19 cellular contexts compared by ENCODE assay signal in the genomic region with DNA sequence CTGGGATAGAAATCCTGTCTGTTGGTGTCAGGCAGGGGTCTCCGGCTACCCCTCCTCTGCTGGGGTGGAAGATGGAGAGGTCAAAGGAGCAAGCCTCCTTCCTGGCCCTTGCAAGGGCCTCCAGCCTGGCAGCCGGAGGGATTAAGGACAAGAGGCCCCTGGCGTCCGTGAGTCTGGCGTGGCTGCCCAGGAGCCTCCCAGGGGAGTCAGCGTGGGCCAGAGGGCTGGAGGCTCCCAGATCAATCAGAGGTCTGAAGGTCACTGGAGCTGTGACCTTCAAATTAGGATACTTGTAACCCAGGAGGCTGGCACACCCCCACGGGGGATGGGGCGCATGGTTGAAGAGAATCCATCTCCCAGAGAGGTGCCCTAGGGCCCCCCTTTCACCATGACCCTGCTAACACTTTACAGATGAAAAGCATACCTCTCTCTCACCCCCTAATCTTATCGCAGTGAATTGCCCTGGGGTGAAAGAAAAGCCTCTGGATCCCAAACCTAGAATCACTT. TPM values are rescaled to one million over a fixed set of nuclear protein-coding genes. Genes with fewer than 3 reads are reported as not detected.
DNase-seq lines count a peak whose midpoint lies in the region; ATAC-seq and TF ChIP-seq lines count a peak whose summit lies in the region.
"Had no signal": no experiment of that assay in that cellular context is flagged by ENCODE, and none has a peak within 500 bp of the region (broad histone marks: within the 10 kb centered on the region; RNA-seq: fewer than 3 reads in every experiment).

No MANE protein-coding gene starts in this region.

- no peak overlapping the region for H4K12ac ChIP-seq in trophoblast cell (ENCODE audit: low read depth, low read length)

- peaks cover 8% of the 10 kb centered on the region for H3K36me3 Mint-ChIP-seq in glutamatergic neuron (ENCODE audit: unreplicated experiment)
- H3K36me3 Mint-ChIP-seq in activated T-helper 17 cell treated with anti-CD3 and anti-CD28 coated beads, Interleukin-2, amount 50 U/mL, for 72 hours (ENCODE audit: low read depth) = no peaks in the 10 kb centered on the region
- H3K36me3 Mint-ChIP-seq: CD14-positive monocyte; CD8-positive, alpha-beta T cell had no signal

- H3K27me3 Mint-ChIP-seq in glutamatergic neuron (ENCODE audit: unreplicated experiment) = no peaks in the 10 kb centered on the region
- no peaks in the 10 kb centered on the region for H3K27me3 Mint-ChIP-seq in activated T-helper 17 cell treated with anti-CD3 and anti-CD28 coated beads, Interleukin-2, amount 50 U/mL, for 72 hours

- H2BK5ac ChIP-seq in trophoblast cell (ENCODE audit: low read depth, low read length, poor library complexity) = no peak overlapping the region

- no peaks in the 10 kb centered on the region for H3K79me1 ChIP-seq in trophoblast cell (ENCODE audit: low read length)

- no peaks in the 10 kb centered on the region for H3K27me3 ChIP-seq in BLaER1 treated with 17β-estradiol and CSF1 and Interleukin-3, amounts not matched to agents 10 nM and 100 nM
- H3K27me3 ChIP-seq in NT2/D1 (ENCODE audit: insufficient read depth, insufficient read length) (no peaks in the 10 kb centered on the region), trophoblast cell (ENCODE audit: insufficient read depth, low read length) (no peaks in the 10 kb centered on the region)

- H4K8ac ChIP-seq in trophoblast cell (ENCODE audit: low read depth, low read length) = no peak overlapping the region

- no peak overlapping the region for H3K4me3 Mint-ChIP-seq in glutamatergic neuron (ENCODE audit: unreplicated experiment)
- H3K4me3 Mint-ChIP-seq in activated T-helper 17 cell treated with anti-CD3 and anti-CD28 coated beads, Interleukin-2, amount 50 U/mL, for 72 hours = no peak overlapping the region
- H3K4me3 Mint-ChIP-seq: CD14-positive monocyte; CD8-positive, alpha-beta T cell; GM23338; H9 had no signal

- H3K79me2 ChIP-seq in trophoblast cell (ENCODE audit: control insufficient read depth, insufficient read depth, low read length, poor library complexity) = no peaks in the 10 kb centered on the region

- H3K4me2 ChIP-seq in BLaER1 treated with 17β-estradiol and CSF1 and Interleukin-3, amounts not matched to agents 10 nM and 100 nM = peak overlapping the region in 6 of 11 experiments; percentile 14 to 42 (median 34); a peak in 6 of 22 replicates
- no peak overlapping the region for H3K4me2 ChIP-seq in trophoblast cell (ENCODE audit: low read length)
- H3K4me2 ChIP-seq: GM23338 had no signal

- H3K9me3 ChIP-seq in BLaER1 treated with 17β-estradiol and CSF1 and Interleukin-3, amounts not matched to agents 10 nM and 100 nM (replicated peaks in 1 of 11) = peaks cover 10 to 29% (median 21%) of the 10 kb centered on the region in 11 experiments; a peak in 21 of 22 replicates
- no peaks in the 10 kb centered on the region; the same call in 1 of the 2 replicates for H3K9me3 ChIP-seq in NT2/D1 (ENCODE audit: insufficient read depth, low read length)
- H3K9me3 ChIP-seq in trophoblast cell (ENCODE audit: insufficient read depth, low read depth, low read length) = peaks cover 32% of the 10 kb centered on the region

- no CpG with 5 or more reads among the region's 9 CpGs for WGBS in trophoblast cell (ENCODE audit: extremely low coverage, insufficient coverage, insufficient read length)

- H4K20me1 ChIP-seq in BLaER1 treated with 17β-estradiol and CSF1 and Interleukin-3, amounts not matched to agents 10 nM and 100 nM = no peaks in the 10 kb centered on the region

- no peak overlapping the region for H3K9ac ChIP-seq in BLaER1 treated with 17β-estradiol and CSF1 and Interleukin-3, amounts not matched to agents 10 nM and 100 nM
- H3K9ac ChIP-seq in NT2/D1 (ENCODE audit: insufficient read length, low read depth) (peak overlapping the region; percentile 34), trophoblast cell (ENCODE audit: low read length) (no peak overlapping the region)

- no peak overlapping the region for H2AFZ ChIP-seq in trophoblast cell (ENCODE audit: insufficient read depth, low read length, poor library complexity)
- H2AFZ ChIP-seq: GM23338 had no signal

- no peak overlapping the region for H2BK12ac ChIP-seq in trophoblast cell (ENCODE audit: low read length)

- H3K27ac Mint-ChIP-seq in glutamatergic neuron (ENCODE audit: unreplicated experiment) = no peak overlapping the region
- H3K27ac Mint-ChIP-seq in activated T-helper 17 cell treated with anti-CD3 and anti-CD28 coated beads, Interleukin-2, amount 50 U/mL, for 72 hours = no peak overlapping the region
- H3K27ac Mint-ChIP-seq: CD14-positive monocyte; CD8-positive, alpha-beta T cell; GM23338; H9 had no signal

- no peaks in the 10 kb centered on the region for H3K4me1 Mint-ChIP-seq in glutamatergic neuron (ENCODE audit: low read depth, unreplicated experiment)
- no peaks in the 10 kb centered on the region for H3K4me1 Mint-ChIP-seq in activated T-helper 17 cell treated with anti-CD3 and anti-CD28 coated beads, Interleukin-2, amount 50 U/mL, for 72 hours
- H3K4me1 Mint-ChIP-seq: CD14-positive monocyte, GM23338, H9 had no signal

- H2AK5ac ChIP-seq in trophoblast cell (ENCODE audit: low read length) = no peak overlapping the region

- no peak overlapping the region for H3K4me3 ChIP-seq in BLaER1 treated with 17β-estradiol and CSF1 and Interleukin-3, amounts not matched to agents 10 nM and 100 nM
- no peak overlapping the region for H3K4me3 ChIP-seq in NT2/D1 (ENCODE audit: insufficient read length, low read depth)
- H3K4me3 ChIP-seq in trophoblast cell (ENCODE audit: low read depth, low read length) = no peak overlapping the region
- H3K4me3 ChIP-seq: GM23338 had no signal

- no peaks in the 10 kb centered on the region for H3K36me3 ChIP-seq in BLaER1 treated with 17β-estradiol and CSF1 and Interleukin-3, amounts not matched to agents 10 nM and 100 nM
- H3K36me3 ChIP-seq in NT2/D1 (ENCODE audit: insufficient read depth, insufficient read length, low read length) (no peaks in the 10 kb centered on the region), trophoblast cell (ENCODE audit: control insufficient read depth in 1 of 2, insufficient read depth in 2 of 2, low read length in 2 of 2) (no peaks in the 10 kb centered on the region)

- H3K4me1 ChIP-seq in BLaER1 treated with 17β-estradiol and CSF1 and Interleukin-3, amounts not matched to agents 10 nM and 100 nM = peaks cover 28 to 55% (median 47%) of the 10 kb centered on the region in 10 experiments
- H3K4me1 ChIP-seq in NT2/D1 (ENCODE audit: insufficient read depth, insufficient read length) = peaks cover 5% of the 10 kb centered on the region
- H3K4me1 ChIP-seq in trophoblast cell (ENCODE audit: control insufficient read depth in 1 of 2, insufficient read depth in 2 of 2, low read length in 2 of 2) = no peaks in the 10 kb centered on the region

- H3K23ac ChIP-seq in trophoblast cell (ENCODE audit: low read length) = no peak overlapping the region

- no peak for TF ChIP-seq CTCF in glutamatergic neuron (IDR thresholded peaks at IDR 0.05; ENCODE audit: partially characterized antibody, unreplicated experiment)

- no peak overlapping the region for H3K18ac ChIP-seq in trophoblast cell (ENCODE audit: low read length)

- peaks cover 10% of the 10 kb centered on the region for H3K9me3 Mint-ChIP-seq in glutamatergic neuron (ENCODE audit: unreplicated experiment)
- peaks cover 30% of the 10 kb centered on the region for H3K9me3 Mint-ChIP-seq in activated T-helper 17 cell treated with anti-CD3 and anti-CD28 coated beads, Interleukin-2, amount 50 U/mL, for 72 hours

- DNase-seq in NT2/D1 (ENCODE audit: low read depth, low spot score) (no peak), glutamatergic neuron (peak; percentile 14), trophoblast cell (no peak), kidney tubule cell (ENCODE audit: low spot score) (no peak)
- DNase-seq in stimulated activated CD8-positive, alpha-beta memory T cell treated with anti-CD3 and anti-CD28 coated beads, Interleukin-4, amount 100 ng/mL, for 48 hours = no peak
- DNase-seq: CD8-positive, alpha-beta T cell; DMS 273 treated with DMSO at 0.1 percent for 48 hours; DMS79 treated with DMSO at 0.1 percent for 48 hours; GF-D8; H9 had no signal

- no peak overlapping the region for H4K91ac ChIP-seq in trophoblast cell (ENCODE audit: low read depth, low read length)

- H3K4ac ChIP-seq in trophoblast cell (ENCODE audit: low read depth, low read length) = no peak overlapping the region

- peak overlapping the region in 2 of 11 experiments; percentile 18; a peak in 2 of 22 replicates for H3K27ac ChIP-seq in BLaER1 treated with 17β-estradiol and CSF1 and Interleukin-3, amounts not matched to agents 10 nM and 100 nM
- peak overlapping the region; percentile 55 for H3K27ac ChIP-seq in trophoblast cell (ENCODE audit: low read depth, low read length)

- ATAC-seq in HG03439 (IDR thresholded peaks at IDR 0.05; ENCODE audit: unreplicated experiment) = no peak
- ATAC-seq in activated T-helper 17 cell treated with anti-CD3 and anti-CD28 coated beads, Interleukin-2, amount 50 U/mL, for 72 hours (replicated peaks) = no peak
- ATAC-seq: CD8-positive, alpha-beta T cell; GM23338; HCT116 had no signal

- no peak overlapping the region for H2BK120ac ChIP-seq in trophoblast cell (ENCODE audit: insufficient read depth, low read length, poor library complexity)

- H3K14ac ChIP-seq in trophoblast cell (ENCODE audit: low read length) = no peak overlapping the region

RNA-seq across cellular contexts. Expression of a gene that starts 44.7 kb away (rescaled TPM):
- 11.6 TPM for total RNA-seq in glutamatergic neuron (ENCODE audit: unreplicated experiment)
- polyA plus RNA-seq in trophoblast cell (2013) = 33.6 and 35.1 TPM in 2 replicates
- total RNA-seq in activated T-helper 17 cell treated with anti-CD3 and anti-CD28 coated beads, Interleukin-2, amount 50 U/mL, for 72 hours = under 1 TPM in 1 of 2 donors, not detected in 1; 0.04 TPM
- total RNA-seq: A172, GM23338, H9 had no signal
- polyA plus RNA-seq: GM23338 had no signal

RNA-seq across cellular contexts. Expression of a gene that starts 44.7 kb away (rescaled TPM):
- not detected for total RNA-seq in glutamatergic neuron (ENCODE audit: unreplicated experiment)
- 0.64 and 0.85 TPM in 2 replicates for polyA plus RNA-seq in trophoblast cell (2013)
- total RNA-seq in activated T-helper 17 cell treated with anti-CD3 and anti-CD28 coated beads, Interleukin-2, amount 50 U/mL, for 72 hours = not detected
- total RNA-seq: A172; CD8-positive, alpha-beta T cell; G401; GM23338; H9 had no signal
- polyA plus RNA-seq: BJ, CD14-positive monocyte, GM23338 had no signal

Comparison
In these comparisons a context has a peak if more than half of its experiments do, and no peak if none do; other contexts are left out.
1. RNA of a gene that starts 44.7 kb away (total RNA-seq): 11.6 TPM in glutamatergic neuron (single experiment); 0.04 TPM in activated T-helper 17 cell treated with anti-CD3 and anti-CD28 coated beads, Interleukin-2, amount 50 U/mL, for 72 hours; every median in the first group is over 10 times any median in the second.